9 cellular contexts compared by ENCODE assay signal in the genomic region with DNA sequence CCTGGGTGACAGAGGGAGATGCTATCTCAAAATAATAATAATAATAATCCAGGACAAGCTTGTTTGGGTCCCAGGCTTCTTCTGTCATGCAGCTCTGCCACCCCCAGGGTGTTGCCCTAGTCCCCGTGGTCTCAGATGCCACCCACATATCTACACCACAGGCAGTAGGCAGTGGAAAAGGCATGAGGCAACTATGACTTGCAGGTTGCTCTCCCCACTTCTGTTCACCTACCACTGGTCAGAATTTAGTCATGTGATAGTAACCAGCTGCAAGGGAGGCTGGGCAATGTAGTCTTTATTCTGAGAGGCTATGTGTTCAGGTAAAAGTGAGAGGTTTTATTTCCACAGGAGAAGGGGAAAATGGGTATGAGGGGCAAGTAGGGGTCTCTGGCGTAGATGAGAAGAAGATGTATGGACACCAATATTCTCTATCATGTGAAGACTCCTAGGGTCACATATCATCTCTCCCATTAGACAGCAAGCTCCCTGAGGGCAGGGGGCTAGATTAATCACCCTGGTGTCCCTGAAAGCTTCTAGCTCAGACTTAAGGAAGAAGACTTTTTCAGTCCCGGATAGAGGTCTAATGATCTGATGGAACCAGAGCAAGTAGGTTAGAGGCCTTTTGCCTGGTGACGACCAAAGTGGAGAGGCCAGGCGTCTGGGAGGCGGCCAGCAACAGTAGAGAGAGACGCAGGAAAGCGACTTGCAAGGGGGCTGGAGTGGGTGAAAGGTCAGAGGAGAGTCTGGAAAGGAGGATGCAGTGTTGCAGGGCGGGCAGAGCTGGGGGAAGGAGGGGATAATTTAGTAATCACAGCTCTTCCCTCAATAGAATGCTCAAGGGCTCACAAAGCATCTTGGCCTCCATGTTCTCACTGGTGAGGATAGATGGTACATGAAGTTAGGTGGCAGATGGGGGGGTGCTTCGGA. TPM values are rescaled to one million over a fixed set of nuclear protein-coding genes. Genes with fewer than 3 reads are reported as not detected.
DNase-seq lines count a peak whose midpoint lies in the region; ATAC-seq lines count a peak whose summit lies in the region.
"Had no signal": no experiment of that assay in that cellular context is flagged by ENCODE, and none has a peak within 500 bp of the region (broad histone marks: within the 10 kb centered on the region; RNA-seq: fewer than 3 reads in every experiment).

No MANE protein-coding gene starts in this region.

- DNase-seq in NCI-H2171 treated with DMSO at 0.1 percent for 48 hours (lab: John Stamatoyannopoulos, UW) (peak; percentile 33), NCI-H2171 (lab: John Stamatoyannopoulos, UW) (no peak), H4 (ENCODE audit: low spot score) (peak; percentile 56), RPMI8226 (peak; percentile 28), iPS-NIHi7 (ENCODE audit: extremely low spot score) (peak; percentile 39), OCI-M2 (lab: John Stamatoyannopoulos, UW; ENCODE audit: unreplicated experiment) (no peak), iPS-NIHi11 (ENCODE audit: low spot score) (no peak)
- DNase-seq: left colon had no signal

- ATAC-seq in HG03439 (IDR thresholded peaks at IDR 0.05; ENCODE audit: unreplicated experiment), result no peak
- ATAC-seq: left colon had no signal

RNA-seq across cellular contexts. Expression of a gene that starts 25.5 kb away (rescaled TPM):
- total RNA-seq in H4 (2014; rRNA removed; shearing (Covaris generic)), result not detected in 2 replicates

RNA-seq across cellular contexts. Expression of a gene that starts 41.0 kb away (rescaled TPM):
- 161 and 197 TPM in 2 replicates for total RNA-seq in H4 (2014; rRNA removed; shearing (Covaris generic))

Comparison
In these comparisons a context has a peak if more than half of its experiments do, and no peak if none do; other contexts are left out.
1. DNase-seq: peak in NCI-H2171 treated with DMSO at 0.1 percent for 48 hours (single experiment), H4 (single experiment), RPMI8226 (single experiment) and iPS-NIHi7 (single experiment); none in NCI-H2171 (single experiment), OCI-M2 (single experiment) and iPS-NIHi11 (single experiment).